ENCODE assay signal across 23 cellular contexts in genomic region chr2:202353430-202353829, GRCh38. TPM values are rescaled to one million over a fixed set of nuclear protein-coding genes. Genes with fewer than 3 reads are reported as not detected.
DNase-seq lines count a peak whose midpoint lies in the region; ATAC-seq, FAIRE-seq and TF ChIP-seq lines count a peak whose summit lies in the region.
"Had no signal": no experiment of that assay in that cellular context is flagged by ENCODE, and none has a peak within 500 bp of the region (broad histone marks: within the 10 kb centered on the region; RNA-seq: fewer than 3 reads in every experiment).

No MANE protein-coding gene starts in this region.

- H3K27me3 Mint-ChIP-seq in activated CD8-positive, alpha-beta memory T cell treated with anti-CD3 and anti-CD28 coated beads, Interleukin-2, amount 10 ng/mL, durations not matched to agents 7 days and 5 days: peaks cover 3% of the 10 kb centered on the region
- H3K27me3 Mint-ChIP-seq: B cell; CD4-positive, CD25-positive, alpha-beta regulatory T cell had no signal

- H4K8ac ChIP-seq in mesendoderm (ENCODE audit: low read depth, low read length): no peak overlapping the region

- no peak overlapping the region for H2BK120ac ChIP-seq in mesendoderm (ENCODE audit: low read depth, low read length)

- H3K23ac ChIP-seq in mesendoderm (ENCODE audit: low read length): no peak overlapping the region

- H3K27ac ChIP-seq in endothelial cell of umbilical vein (ENCODE audit: insufficient read depth, low read depth, low read length) (no peak overlapping the region), mesendoderm (ENCODE audit: low read depth, low read length) (no peak overlapping the region), prostate gland (no peak overlapping the region), uterus (no peak overlapping the region), adrenal gland (no peak overlapping the region)
- H3K27ac ChIP-seq: 22Rv1, BLaER1, C4-2B had no signal

- CTCF ChIA-PET in activated CD8-positive, alpha-beta memory T cell treated with anti-CD3 and anti-CD28 coated beads, Interleukin-2, amount 10 ng/mL, durations not matched to agents 7 days and 5 days (lab: Charles Lee): no interaction called here
- CTCF ChIA-PET in endothelial cell of umbilical vein (lab: Charles Lee): no interaction called here

- H3K27me3 ChIP-seq in endothelial cell of umbilical vein (ENCODE audit: control insufficient read depth in 2 of 2, insufficient read depth in 2 of 2, low read length in 2 of 2): no peaks in the 10 kb centered on the region
- no peaks in the 10 kb centered on the region for H3K27me3 ChIP-seq in mesendoderm (ENCODE audit: insufficient read depth, low read length, poor library complexity)
- H3K27me3 ChIP-seq in prostate gland (replicated peaks; ENCODE audit: insufficient read depth): no peaks in the 10 kb centered on the region
- no peaks in the 10 kb centered on the region for H3K27me3 ChIP-seq in uterus
- H3K27me3 ChIP-seq in adrenal gland: no peaks in the 10 kb centered on the region
- H3K27me3 ChIP-seq: BLaER1 had no signal

- peak; percentile 60 for FAIRE-seq in endothelial cell of umbilical vein (lab: Jason Lieb, UNC)
- FAIRE-seq: A204.1, GM12878, H54 had no signal

- TF ChIP-seq POLR2A in endothelial cell of umbilical vein (IDR thresholded peaks at IDR 0.05; ENCODE audit: low read depth, low read length): no peak
- TF ChIP-seq POLR2A in prostate gland (IDR thresholded peaks at IDR 0.05): no peak
- TF ChIP-seq POLR2A in uterus (IDR thresholded peaks at IDR 0.05): no peak
- no peak for TF ChIP-seq POLR2A in adrenal gland (IDR thresholded peaks at IDR 0.05)

- H3K4me3 Mint-ChIP-seq in activated CD8-positive, alpha-beta memory T cell treated with anti-CD3 and anti-CD28 coated beads, Interleukin-2, amount 10 ng/mL, durations not matched to agents 7 days and 5 days: no peak overlapping the region
- H3K4me3 Mint-ChIP-seq: B cell; CD4-positive, CD25-positive, alpha-beta regulatory T cell; CD8-positive, alpha-beta T cell; HFFc6 had no signal

- intact Hi-C loops in endothelial cell of umbilical vein (cut with micrococcal nuclease): no loop called here
- intact Hi-C loops in prostate gland (cut with DNase I): no loop called here
- intact Hi-C loops in uterus (cut with DNase I; ENCODE audit: low total_unique reads): no loop called here
- intact Hi-C loops in adrenal gland (cut with DNase I): no loop called here

- no peak overlapping the region for H2AFZ ChIP-seq in endothelial cell of umbilical vein (ENCODE audit: low read depth, low read length)

- POLR2A ChIA-PET in endothelial cell of umbilical vein (lab: Charles Lee): no interaction called here

- ATAC-seq in activated CD8-positive, alpha-beta memory T cell treated with anti-CD3 and anti-CD28 coated beads, Interleukin-2, amount 10 ng/mL, durations not matched to agents 7 days and 5 days: no peak
- ATAC-seq: CD8-positive, alpha-beta T cell; GM12878 had no signal

- H3K36me3 Mint-ChIP-seq in activated CD8-positive, alpha-beta memory T cell treated with anti-CD3 and anti-CD28 coated beads, Interleukin-2, amount 10 ng/mL, durations not matched to agents 7 days and 5 days: no peaks in the 10 kb centered on the region
- H3K36me3 Mint-ChIP-seq: CD4-positive, CD25-positive, alpha-beta regulatory T cell; CD8-positive, alpha-beta T cell had no signal

- no peak overlapping the region for H3K56ac ChIP-seq in mesendoderm (ENCODE audit: low read length)

- H2AK5ac ChIP-seq in mesendoderm (ENCODE audit: low read length): no peak overlapping the region

- TF ChIP-seq CTCF in endothelial cell of umbilical vein (IDR thresholded peaks at IDR 0.05; ENCODE audit: extremely low read depth in 1 of 2, insufficient read depth in 1 of 2, low read depth in 1 of 2, low read length in 2 of 2): no peak
- no peak for TF ChIP-seq CTCF in prostate gland (IDR thresholded peaks at IDR 0.05)
- no peak for TF ChIP-seq CTCF in uterus (IDR thresholded peaks at IDR 0.05)
- no peak for TF ChIP-seq CTCF in adrenal gland (IDR thresholded peaks at IDR 0.05)

- H4K5ac ChIP-seq in mesendoderm (ENCODE audit: low read length): no peak overlapping the region

- H3K4me2 ChIP-seq in endothelial cell of umbilical vein (ENCODE audit: insufficient read depth, low read length) (no peak overlapping the region), mesendoderm (ENCODE audit: low read length) (no peak overlapping the region)
- H3K4me2 ChIP-seq: BLaER1 had no signal

- H2BK15ac ChIP-seq in mesendoderm (replicated peaks; ENCODE audit: low read depth): no peak overlapping the region

- H3K4ac ChIP-seq in mesendoderm (ENCODE audit: low read depth, low read length): no peak overlapping the region

- no peaks in the 10 kb centered on the region for H3K9me3 ChIP-seq in endothelial cell of umbilical vein (replicated peaks; ENCODE audit: control insufficient read depth, insufficient read depth, low read length)
- no peaks in the 10 kb centered on the region for H3K9me3 ChIP-seq in prostate gland
- no peaks in the 10 kb centered on the region for H3K9me3 ChIP-seq in uterus
- H3K9me3 ChIP-seq in adrenal gland (replicated peaks in 1 of 3): no peaks in the 10 kb centered on the region
- H3K9me3 ChIP-seq: BLaER1, Caco-2, HAP-1 had no signal

- H3K79me1 ChIP-seq in mesendoderm (ENCODE audit: low read length): no peaks in the 10 kb centered on the region

- no peak overlapping the region for H3K27ac Mint-ChIP-seq in activated CD8-positive, alpha-beta memory T cell treated with anti-CD3 and anti-CD28 coated beads, Interleukin-2, amount 10 ng/mL, durations not matched to agents 7 days and 5 days
- H3K27ac Mint-ChIP-seq: B cell; CD8-positive, alpha-beta T cell; HFFc6 had no signal

- no peak overlapping the region for H3K18ac ChIP-seq in mesendoderm (ENCODE audit: low read length)

- no peaks in the 10 kb centered on the region for H3K4me1 ChIP-seq in endothelial cell of umbilical vein (ENCODE audit: control insufficient read depth, extremely low read depth, insufficient read depth, low read length)
- H3K4me1 ChIP-seq in mesendoderm (ENCODE audit: control insufficient read depth, low read depth, low read length): peaks cover 1% of the 10 kb centered on the region
- no peaks in the 10 kb centered on the region for H3K4me1 ChIP-seq in prostate gland (replicated peaks)
- no peaks in the 10 kb centered on the region for H3K4me1 ChIP-seq in uterus
- H3K4me1 ChIP-seq in adrenal gland (replicated peaks in 1 of 2): no peaks in the 10 kb centered on the region
- H3K4me1 ChIP-seq: BLaER1, Caco-2 had no signal

- no CpG with 5 or more reads among the region's 2 CpGs for WGBS in mesendoderm (ENCODE audit: extremely low coverage, insufficient coverage, low lambda C conversion rate)
- 60% methylated on average over 2 of the region's 2 CpGs for WGBS in prostate gland
- WGBS in adrenal gland, 4 donors: 75 to 97% (median 91%) methylated on average over 2 of the region's 2 CpGs

- H3K9me1 ChIP-seq in endothelial cell of umbilical vein (replicated peaks; ENCODE audit: control insufficient read depth, extremely low read depth, insufficient read depth, low read length): no peaks in the 10 kb centered on the region

- H3K9ac ChIP-seq in endothelial cell of umbilical vein (replicated peaks; ENCODE audit: extremely low read depth, insufficient read depth, low read length): no peak overlapping the region
- no peak overlapping the region for H3K9ac ChIP-seq in mesendoderm (ENCODE audit: low read length)
- H3K9ac ChIP-seq: BLaER1 had no signal

- dilution Hi-C loops in endothelial cell of umbilical vein (cut with MboI; ENCODE audit: extremely low pct_ligation_motif_present, low sequenced_read_pairs): no loop called here

- no peak overlapping the region for H2BK5ac ChIP-seq in mesendoderm (ENCODE audit: low read length)

- H3K4me3 ChIP-seq in endothelial cell of umbilical vein (replicated peaks in 1 of 3; ENCODE audit: insufficient read depth in 1 of 3, low read depth in 1 of 3, low read length in 3 of 3) (no peak overlapping the region), mesendoderm (ENCODE audit: low read length) (no peak overlapping the region), prostate gland (no peak overlapping the region), uterus (no peak overlapping the region), adrenal gland (no peak overlapping the region)
- H3K4me3 ChIP-seq: BLaER1, GM12878, HAP-1 had no signal

- peak; percentile 10 for DNase-seq in activated CD8-positive, alpha-beta memory T cell treated with anti-CD3 and anti-CD28 coated beads, Interleukin-2, amount 50 U/mL, for 48 hours
- DNase-seq in activated CD8-positive, alpha-beta memory T cell treated with anti-CD3 and anti-CD28 coated beads, Interleukin-2, amount 10 ng/mL, durations not matched to agents 7 days and 5 days: no peak
- DNase-seq in endothelial cell of umbilical vein (ENCODE audit: low read depth, low spot score): no peak
- peak; percentile 87 for DNase-seq in mesendoderm
- no peak for DNase-seq in prostate gland (ENCODE audit: low spot score)
- DNase-seq in uterus: no peak
- DNase-seq in adrenal gland: no peak
- DNase-seq: Caco-2; CD4-positive, CD25-positive, alpha-beta regulatory T cell; CD8-positive, alpha-beta T cell; DMS153; DND-41; GDM1; GOT3; HFFc6 had no signal

- H3K79me2 ChIP-seq in endothelial cell of umbilical vein (ENCODE audit: control insufficient read depth, insufficient read depth, low read length) (no peaks in the 10 kb centered on the region), mesendoderm (ENCODE audit: control insufficient read depth, insufficient read depth, low read length) (no peaks in the 10 kb centered on the region)

- H3K4me1 Mint-ChIP-seq in activated CD8-positive, alpha-beta memory T cell treated with anti-CD3 and anti-CD28 coated beads, Interleukin-2, amount 10 ng/mL, durations not matched to agents 7 days and 5 days: no peaks in the 10 kb centered on the region
- H3K4me1 Mint-ChIP-seq: B cell; CD4-positive, CD25-positive, alpha-beta regulatory T cell had no signal

- H4K20me1 ChIP-seq in endothelial cell of umbilical vein (replicated peaks; ENCODE audit: control insufficient read depth, extremely low read depth, insufficient read depth, low read length): no peaks in the 10 kb centered on the region
- H4K20me1 ChIP-seq: BLaER1 had no signal

- H3K9me3 Mint-ChIP-seq in activated CD8-positive, alpha-beta memory T cell treated with anti-CD3 and anti-CD28 coated beads, Interleukin-2, amount 10 ng/mL, durations not matched to agents 7 days and 5 days (ENCODE audit: low read depth): no peaks in the 10 kb centered on the region
- H3K9me3 Mint-ChIP-seq: CD8-positive, alpha-beta T cell; HFFc6 had no signal

- H3K36me3 ChIP-seq in endothelial cell of umbilical vein (ENCODE audit: control insufficient read depth in 2 of 2, extremely low read depth in 1 of 2, insufficient read depth in 2 of 2, low read length in 2 of 2): no peaks in the 10 kb centered on the region
- H3K36me3 ChIP-seq in mesendoderm (ENCODE audit: control insufficient read depth, insufficient read depth, low read length): no peaks in the 10 kb centered on the region
- H3K36me3 ChIP-seq in prostate gland: no peaks in the 10 kb centered on the region
- H3K36me3 ChIP-seq in uterus: no peaks in the 10 kb centered on the region
- H3K36me3 ChIP-seq in adrenal gland (replicated peaks in 1 of 2): no peaks in the 10 kb centered on the region
- H3K36me3 ChIP-seq: BLaER1, HAP-1 had no signal

- no TSS peak for BruUV-seq in endothelial cell of umbilical vein (replicated peaks; lab: Mats Ljungman, UMichigan)

RNA-seq across cellular contexts. Expression of gene BMPR2, which starts 22.7 kb away (rescaled TPM):
- 10 to 100 TPM in 1 of 2 experiments, 1 to 10 TPM in 1; 8.8 to 10.2 TPM for total RNA-seq in activated CD8-positive, alpha-beta memory T cell treated with anti-CD3 and anti-CD28 coated beads, Interleukin-2, amount 10 ng/mL, durations not matched to agents 7 days and 5 days
- 113 and 115 TPM in 2 replicates for total RNA-seq in endothelial cell of umbilical vein
- polyA plus RNA-seq in endothelial cell of umbilical vein: 31.2 and 35.8 TPM in 2 replicates
- polyA plus RNA-seq in endothelial cell of umbilical vein (2011; cell fraction: cytosol; rRNA removed): 43.2 and 46.3 TPM in 2 replicates
- polyA plus RNA-seq in endothelial cell of umbilical vein (2011; cell fraction: nucleus; rRNA removed): 39.1 and 50.3 TPM in 2 replicates
- 63.0 and 74.6 TPM in 2 replicates for polyA plus RNA-seq in endothelial cell of umbilical vein (2012)
- 239 and 247 TPM in 2 replicates for polyA minus RNA-seq in endothelial cell of umbilical vein
- 11.8 TPM for polyA minus RNA-seq in endothelial cell of umbilical vein (2011; cell fraction: cytosol; rRNA and poly(A)+ RNA removed)
- 104 and 181 TPM in 2 replicates for polyA minus RNA-seq in endothelial cell of umbilical vein (2011; cell fraction: nucleus; rRNA and poly(A)+ RNA removed)
- polyA plus RNA-seq in mesendoderm (2013, experiment 1 of 2): 15.0 TPM
- polyA plus RNA-seq in mesendoderm (2013, experiment 2 of 2): 15.1 TPM
- total RNA-seq in prostate gland: 10 to 100 TPM; 41.1 to 69.9 TPM
- 100 to 1,000 TPM in 1 of 4 donors, 10 to 100 TPM in 3; 38.7 to 101 (median 62.3) TPM for total RNA-seq in uterus
- total RNA-seq in adrenal gland: 100 to 1,000 TPM in 3 of 8 donors, 10 to 100 TPM in 5; 75.3 to 123 (median 96.6) TPM
- polyA plus RNA-seq in adrenal gland: 10 to 100 TPM in 2 of 3 donors, 1 to 10 TPM in 1; 7.7 to 50.6 (median 10.1) TPM

Comparison
In these comparisons a context has a peak if more than half of its experiments do, and no peak if none do; other contexts are left out.
1. DNase-seq: peak in activated CD8-positive, alpha-beta memory T cell treated with anti-CD3 and anti-CD28 coated beads, Interleukin-2, amount 50 U/mL, for 48 hours (single experiment) and mesendoderm (single experiment); none in activated CD8-positive, alpha-beta memory T cell treated with anti-CD3 and anti-CD28 coated beads, Interleukin-2, amount 10 ng/mL, durations not matched to agents 7 days and 5 days (single experiment), endothelial cell of umbilical vein (single experiment), prostate gland (single experiment), uterus (0 of 2) and adrenal gland (0 of 7).